34 cellular contexts compared by ENCODE assay signal in genomic region chr20:60431349-60431748, GRCh38.
"Had no signal": no experiment of that assay in that cellular context is flagged by ENCODE, and none has a peak within 500 bp of the region (broad histone marks: within the 10 kb centered on the region; RNA-seq: fewer than 3 reads in every experiment).

No MANE protein-coding gene starts in this region.

- H3K27ac ChIP-seq: KMS-11 had no signal

- H3K4me3 ChIP-seq: MG63 had no signal

- H3K9me3 ChIP-seq: MG63 had no signal

- H3K36me3 ChIP-seq: MG63 had no signal

- DNase-seq: Karpas-422, Kasumi-1, MG63, MM.1S, MV-4-11, NCI-H1048, NCI-H1092, NCI-H1092 treated with DMSO at 0.1 percent for 48 hours, NCI-H1105, NCI-H1105 treated with DMSO at 0.1 percent for 48 hours, NCI-H1417, NCI-H1417 treated with DMSO at 0.1 percent for 48 hours, NCI-H1436, NCI-H1436 treated with DMSO at 0.1 percent for 48 hours, NCI-H146, NCI-H1694, NCI-H1694 treated with DMSO at 0.1 percent for 48 hours, NCI-H187, NCI-H187 treated with DMSO at 0.1 percent for 48 hours, NCI-H1930, NCI-H2029, NCI-H2029 treated with DMSO at 0.1 percent for 48 hours, NCI-H2081, NCI-H2081 treated with DMSO at 0.1 percent for 48 hours, NCI-H2107, NCI-H2171, NCI-H2171 treated with DMSO at 0.1 percent for 48 hours, NCI-H2227 treated with DMSO at 0.1 percent for 48 hours, NCI-H226, NCI-H345, NCI-H446, NCI-H446 treated with DMSO at 0.1 percent for 48 hours, NCI-H510A had no signal

- H3K27me3 ChIP-seq: MG63 had no signal
